ENCODE assay signal across 34 cellular contexts in the genomic region with DNA sequence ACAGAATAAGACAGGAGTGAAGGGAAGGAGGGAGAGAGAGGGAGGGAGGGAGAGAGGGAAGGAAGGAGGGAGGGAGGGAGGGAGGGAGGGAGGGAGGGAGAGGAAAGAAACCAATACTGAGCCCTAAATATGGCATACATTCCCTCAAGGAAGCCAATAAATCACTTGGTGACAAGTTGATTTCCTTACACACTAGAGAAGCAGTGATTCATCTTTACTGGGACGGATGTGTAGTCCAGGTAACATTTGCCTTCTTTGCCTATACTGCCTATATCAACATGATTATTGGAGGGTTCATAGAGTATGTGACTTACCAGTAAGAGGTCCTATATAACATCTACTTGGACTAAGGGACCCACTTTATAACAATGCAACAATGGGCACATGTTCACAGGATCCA.
"Had no signal": no experiment of that assay in that cellular context is flagged by ENCODE, and none has a peak within 500 bp of the region (broad histone marks: within the 10 kb centered on the region; RNA-seq: fewer than 3 reads in every experiment).

No MANE protein-coding gene starts in this region.

- FAIRE-seq: astrocyte, TTC549 had no signal

- ATAC-seq: activated CD8-positive, alpha-beta T cell treated with anti-CD3 and anti-CD28 coated beads for 36 hours; activated naive CD4-positive, alpha-beta T cell treated with anti-CD3 and anti-CD28 coated beads, Interleukin-2, amount 50 U/mL, for 72 hours; activated T-cell treated with anti-CD3 and anti-CD28 coated beads, Interleukin-2, amount 50 U/mL, for 4 hours; activated T-cell treated with anti-CD3 and anti-CD28 coated beads, Interleukin-2, amount 50 U/mL, for 72 hours; activated T-helper 17 cell treated with anti-CD3 and anti-CD28 coated beads, Interleukin-2, amount 50 U/mL, for 72 hours; body of pancreas had no signal

- H3K36me3 ChIP-seq: adrenal gland, brain microvascular endothelial cell, breast epithelium had no signal

- H3K27ac ChIP-seq: adrenal gland, body of pancreas, brain microvascular endothelial cell, breast epithelium, VCaP had no signal

- H3K9me3 ChIP-seq: adrenal gland, body of pancreas, breast epithelium had no signal

- H3K4me3 ChIP-seq: adrenal gland, body of pancreas, breast epithelium had no signal

- DNase-seq: activated B cell treated with CpG ODN at 0.5 μM for 24 hours; activated CD4-positive, alpha-beta memory T cell treated with anti-CD3 and anti-CD28 coated beads for 36 hours; activated CD4-positive, alpha-beta T cell treated with anti-CD3 and anti-CD28 coated beads for 4 hours; activated CD4-positive, alpha-beta T cell treated with anti-CD3 and anti-CD28 coated beads, Interleukin-2, amount 10 ng/mL, durations not matched to agents 24 days and 14 days; activated CD4-positive, alpha-beta T cell treated with anti-CD3 and anti-CD28 coated beads, Interleukin-2, amount 50 U/mL, for 1 hour; activated CD4-positive, alpha-beta T cell treated with anti-CD3 and anti-CD28 coated beads, Interleukin-2, amount 50 U/mL, for 4 hours; activated CD4-positive, CD25-positive, alpha-beta regulatory T cell treated with anti-CD3 and anti-CD28 coated beads, Interleukin-2, amount 50 U/mL, for 72 hours; activated CD8-positive, alpha-beta memory T cell treated with anti-CD3 and anti-CD28 coated beads, Interleukin-2, amount 50 U/mL, for 4 hours; activated CD8-positive, alpha-beta T cell treated with anti-CD3 and anti-CD28 coated beads for 36 hours; activated effector memory CD4-positive, alpha-beta T cell treated with anti-CD3 and anti-CD28 coated beads, Interleukin-2, amount 50 U/mL, for 16 hours; activated gamma-delta T cell treated with Interleukin-2 at 50 U/mL for 16 hours; activated naive CD4-positive, alpha-beta T cell; activated naive CD4-positive, alpha-beta T cell treated with anti-CD3 and anti-CD28 coated beads for 36 hours; activated naive CD4-positive, alpha-beta T cell treated with anti-CD3 and anti-CD28 coated beads, Interleukin-2, amount 50 U/mL, for 16 hours; activated naive CD8-positive, alpha-beta T cell treated with anti-CD3 and anti-CD28 coated beads for 36 hours; activated T-cell treated with anti-CD3 and anti-CD28 coated beads for 4 hours; activated T-cell treated with anti-CD3 and anti-CD28 coated beads, Interleukin-2, amount 50 U/mL, for 1 hour; activated T-cell treated with anti-CD3 and anti-CD28 coated beads, Interleukin-2, amount 50 U/mL, for 4 hours; activated T-cell treated with anti-CD3 and anti-CD28 coated beads, Interleukin-2, amount 50 U/mL, for 72 hours; adrenal gland; amniotic stem cell; aorta; body of pancreas; brain microvascular endothelial cell; central memory CD4-positive, alpha-beta T cell; T-helper 1 cell; T-helper 2 cell; T-helper 9 cell had no signal

- H3K27me3 ChIP-seq: adrenal gland, body of pancreas, brain microvascular endothelial cell had no signal

- H3K4me1 ChIP-seq: adrenal gland, body of pancreas, breast epithelium had no signal
